Comparison of ENCODE assay signal across 10 cellular contexts in genomic region chr3:197802505-197803459, GRCh38. TPM values are rescaled to one million over a fixed set of nuclear protein-coding genes. Genes with fewer than 3 reads are reported as not detected.
DNase-seq lines count a peak whose midpoint lies in the region; ATAC-seq and TF ChIP-seq lines count a peak whose summit lies in the region.
"Had no signal": no experiment of that assay in that cellular context is flagged by ENCODE, and none has a peak within 500 bp of the region (broad histone marks: within the 10 kb centered on the region; RNA-seq: fewer than 3 reads in every experiment).

No MANE protein-coding gene starts in this region.

- H3K4me1 ChIP-seq in Panc1 (ENCODE audit: control insufficient read depth, insufficient read depth, low read length) = peaks cover 10% of the 10 kb centered on the region; the same call in 1 of the 2 replicates

- peak; percentile 34 to 52 for ATAC-seq in activated T-cell treated with anti-CD3 and anti-CD28 coated beads, Interleukin-2, amount 50 U/mL, for 4 hours
- ATAC-seq in Panc1 (0 out of 2 replicates have a peak, but pooled peaks have one; percentile 52), GM21717 (IDR thresholded peaks at IDR 0.05; ENCODE audit: unreplicated experiment) (no peak)

- CTCF ChIA-PET in Panc1 (lab: Charles Lee) = interaction anchor here (0.6 kb wide), 1 partner anchor 75 kb away, joined by 3 read pairs; no protein-coding TSS in a partner anchor

- intact Hi-C loops in Panc1 (cut with micrococcal nuclease; ENCODE audit: unreplicated experiment) = no loop called here

- no peak for DNase-seq in activated T-cell treated with anti-CD3 and anti-CD28 coated beads, Interleukin-2, amount 50 U/mL, for 4 hours
- DNase-seq in activated T-cell treated with anti-CD3 and anti-CD28 coated beads for 4 hours (no peak), Panc1 (ENCODE audit: low read depth, low spot score) (no peak), fibroblast of mammary gland (ENCODE audit: low read depth) (no peak), NOMO-1 treated with DMSO at 0.1 percent for 48 hours (lab: John Stamatoyannopoulos, UW; ENCODE audit: unreplicated experiment) (no peak), AG08396 (ENCODE audit: low spot score) (no peak)
- DNase-seq: midbrain, SIG-M5 had no signal

- H3K27me3 Mint-ChIP-seq in activated T-cell treated with anti-CD3 and anti-CD28 coated beads, Interleukin-2, amount 50 U/mL, for 4 hours (ENCODE audit: low read depth) = no peaks in the 10 kb centered on the region
- H3K27me3 Mint-ChIP-seq in stimulated activated naive CD8-positive, alpha-beta T cell treated with anti-CD3 and anti-CD28 coated beads, Interleukin-15, Interleukin-2, amounts not matched to agents 100 ng/mL and 50 ng/mL, for 24 hours = no peaks in the 10 kb centered on the region

- H3K4me3 ChIP-seq in Panc1 (ENCODE audit: low read depth in 2 of 2, low read length in 2 of 2) (no peak overlapping the region), fibroblast of mammary gland (ENCODE audit: control insufficient read depth, low read depth, low read length) (no peak overlapping the region)

- peaks cover 52% of the 10 kb centered on the region for H3K4me1 Mint-ChIP-seq in activated T-cell treated with anti-CD3 and anti-CD28 coated beads, Interleukin-2, amount 50 U/mL, for 4 hours (ENCODE audit: low read depth)
- H3K4me1 Mint-ChIP-seq in stimulated activated naive CD8-positive, alpha-beta T cell treated with anti-CD3 and anti-CD28 coated beads, Interleukin-15, Interleukin-2, amounts not matched to agents 100 ng/mL and 50 ng/mL, for 24 hours (ENCODE audit: low read depth) = peaks cover 56% of the 10 kb centered on the region

- in situ Hi-C loops in Panc1 (cut with HindIII; ENCODE audit: low pct_unique_long_range_greater_than_20kb, low sequenced_read_pairs) = no loop called here

- TF ChIP-seq CTCF in Panc1 (IDR thresholded peaks at IDR 0.05) (peak; percentile 48; the same call in 1 of the 2 replicates), fibroblast of mammary gland (conservative IDR thresholded peaks at IDR 0.05; ENCODE audit: control insufficient read depth, insufficient read depth, low read depth, low read length) (peak; percentile 22)

- H3K4me3 Mint-ChIP-seq in activated T-cell treated with anti-CD3 and anti-CD28 coated beads, Interleukin-2, amount 50 U/mL, for 4 hours = no peak overlapping the region
- H3K4me3 Mint-ChIP-seq in stimulated activated naive CD8-positive, alpha-beta T cell treated with anti-CD3 and anti-CD28 coated beads, Interleukin-15, Interleukin-2, amounts not matched to agents 100 ng/mL and 50 ng/mL, for 24 hours = no peak overlapping the region

- H3K27ac ChIP-seq in Panc1 (ENCODE audit: low read length) = no peak overlapping the region

- peaks cover 8% of the 10 kb centered on the region for H3K36me3 Mint-ChIP-seq in activated T-cell treated with anti-CD3 and anti-CD28 coated beads, Interleukin-2, amount 50 U/mL, for 4 hours (ENCODE audit: insufficient read depth)
- peaks cover 5% of the 10 kb centered on the region for H3K36me3 Mint-ChIP-seq in stimulated activated naive CD8-positive, alpha-beta T cell treated with anti-CD3 and anti-CD28 coated beads, Interleukin-15, Interleukin-2, amounts not matched to agents 100 ng/mL and 50 ng/mL, for 24 hours (ENCODE audit: low read depth)

- no peaks in the 10 kb centered on the region for H3K9me3 ChIP-seq in Panc1 (ENCODE audit: control insufficient read depth, insufficient read depth, low read depth, low read length)

- no peaks in the 10 kb centered on the region for H3K27me3 ChIP-seq in Panc1 (ENCODE audit: control insufficient read depth, insufficient read depth, low read length)

- peak overlapping the region; percentile 41 for H3K27ac Mint-ChIP-seq in stimulated activated naive CD8-positive, alpha-beta T cell treated with anti-CD3 and anti-CD28 coated beads, Interleukin-15, Interleukin-2, amounts not matched to agents 100 ng/mL and 50 ng/mL, for 24 hours

- BruUV-seq in Panc1 (replicated peaks; lab: Mats Ljungman, UMichigan) = no TSS peak

- no peaks in the 10 kb centered on the region for H3K9me3 Mint-ChIP-seq in activated T-cell treated with anti-CD3 and anti-CD28 coated beads, Interleukin-2, amount 50 U/mL, for 4 hours
- no peaks in the 10 kb centered on the region for H3K9me3 Mint-ChIP-seq in stimulated activated naive CD8-positive, alpha-beta T cell treated with anti-CD3 and anti-CD28 coated beads, Interleukin-15, Interleukin-2, amounts not matched to agents 100 ng/mL and 50 ng/mL, for 24 hours

- POLR2A ChIA-PET in Panc1 (lab: Charles Lee) = no interaction called here

- no peaks in the 10 kb centered on the region for H3K36me3 ChIP-seq in Panc1 (ENCODE audit: control insufficient read depth, insufficient read depth, low read length)

RNA-seq across cellular contexts. Expression of gene LRCH3, which starts 11.7 kb away (rescaled TPM):
- 10 to 100 TPM; 33.7 to 43.9 (median 38.5) TPM for total RNA-seq in activated T-cell treated with anti-CD3 and anti-CD28 coated beads, Interleukin-2, amount 50 U/mL, for 4 hours
- total RNA-seq in Panc1 (2021; ENCODE audit: unreplicated experiment) = 75.8 TPM
- polyA plus RNA-seq in Panc1 (2012; ENCODE audit: insufficient read length) = 26.9 TPM

RNA-seq across cellular contexts. Expression of gene FYTTD1, which starts 53.1 kb away (rescaled TPM):
- 10 to 100 TPM; 40.8 to 46.5 (median 43.3) TPM for total RNA-seq in activated T-cell treated with anti-CD3 and anti-CD28 coated beads, Interleukin-2, amount 50 U/mL, for 4 hours
- total RNA-seq in Panc1 (2021; ENCODE audit: unreplicated experiment) = 77.8 TPM
- polyA plus RNA-seq in Panc1 (2012; ENCODE audit: insufficient read length) = 49.7 TPM
